17 cellular contexts compared by ENCODE assay signal in genomic region chr1:13950637-13951036, GRCh38.
DNase-seq lines count a peak whose midpoint lies in the region; ATAC-seq, FAIRE-seq and TF ChIP-seq lines count a peak whose summit lies in the region.
"Had no signal": no experiment of that assay in that cellular context is flagged by ENCODE, and none has a peak within 500 bp of the region (broad histone marks: within the 10 kb centered on the region; RNA-seq: fewer than 3 reads in every experiment).

No MANE protein-coding gene starts in this region.

- H3K4me1 ChIP-seq in Panc1 (ENCODE audit: control insufficient read depth, insufficient read depth, low read length), result no peaks in the 10 kb centered on the region
- no peaks in the 10 kb centered on the region for H3K4me1 ChIP-seq in keratinocyte (ENCODE audit: control insufficient read depth, extremely low read depth, insufficient read depth, low read length)
- H3K4me1 ChIP-seq: SJCRH30 had no signal

- no peaks in the 10 kb centered on the region for H3K36me3 ChIP-seq in Panc1 (ENCODE audit: control insufficient read depth, insufficient read depth, low read length)
- no peaks in the 10 kb centered on the region for H3K36me3 ChIP-seq in keratinocyte (ENCODE audit: control insufficient read depth in 2 of 2, extremely low read depth in 1 of 2, insufficient read depth in 2 of 2, low read length in 2 of 2)
- H3K36me3 ChIP-seq: SJCRH30 had no signal

- H3K9me3 ChIP-seq in Panc1 (ENCODE audit: control insufficient read depth, insufficient read depth, low read depth, low read length), result no peaks in the 10 kb centered on the region
- no peaks in the 10 kb centered on the region for H3K9me3 ChIP-seq in keratinocyte (ENCODE audit: control insufficient read depth, low read depth, low read length)
- H3K9me3 ChIP-seq: SJCRH30, testis had no signal

- intact Hi-C loops in Panc1 (cut with micrococcal nuclease; ENCODE audit: unreplicated experiment), result no loop called here

- in situ Hi-C loops in Panc1 (cut with HindIII; ENCODE audit: low pct_unique_long_range_greater_than_20kb, low sequenced_read_pairs), result no loop called here

- no TSS peak for BruUV-seq in Panc1 (replicated peaks; lab: Mats Ljungman, UMichigan)

- peak; percentile 47 for TF ChIP-seq CTCF in C4-2B (conservative IDR thresholded peaks at IDR 0.05)
- peak; percentile 66; the same call in 2 of the 3 replicates for TF ChIP-seq CTCF in GM12872 (IDR thresholded peaks at IDR 0.05; ENCODE audit: insufficient read depth, low read depth, low read length)
- TF ChIP-seq CTCF in Panc1 (IDR thresholded peaks at IDR 0.05), result peak; percentile 31
- peak in 2 of 3 experiments; percentile 23 to 29 for TF ChIP-seq CTCF in keratinocyte (optimal IDR thresholded peaks at IDR 0.05 in 1 of 3, IDR thresholded peaks at IDR 0.05 in 1 of 3, conservative IDR thresholded peaks at IDR 0.05 in 1 of 3; ENCODE audit: extremely low read depth in 1 of 3, insufficient read depth in 2 of 3, low read length in 3 of 3)

- no peaks in the 10 kb centered on the region for H4K20me1 ChIP-seq in keratinocyte (ENCODE audit: control insufficient read depth, extremely low read depth, insufficient read depth, low read length)

- H3K79me2 ChIP-seq in keratinocyte (ENCODE audit: control insufficient read depth, insufficient read depth, low read length), result no peaks in the 10 kb centered on the region

- ATAC-seq in Panc1, result no peak
- ATAC-seq in HG03378 (IDR thresholded peaks at IDR 0.05; ENCODE audit: unreplicated experiment), result no peak
- ATAC-seq: activated CD4-positive, CD25-positive, alpha-beta regulatory T cell treated with anti-CD3 and anti-CD28 coated beads, Interleukin-2, amount 50 U/mL, for 24 hours had no signal

- H3K27me3 ChIP-seq in Panc1 (ENCODE audit: control insufficient read depth, insufficient read depth, low read length), result peaks cover 6% of the 10 kb centered on the region; the same call in 1 of the 2 replicates
- H3K27me3 ChIP-seq in keratinocyte (ENCODE audit: control insufficient read depth, extremely low read depth, insufficient read depth, low read length), result no peaks in the 10 kb centered on the region
- H3K27me3 ChIP-seq: testis had no signal

- FAIRE-seq in keratinocyte (lab: Jason Lieb, UNC), result no peak
- FAIRE-seq: bronchial epithelial cell, endothelial cell of umbilical vein had no signal

- no peaks in the 10 kb centered on the region for H3K9me1 ChIP-seq in keratinocyte (ENCODE audit: control insufficient read depth, extremely low read depth, insufficient read depth, low read length)

- POLR2A ChIA-PET in Panc1 (lab: Charles Lee), result no interaction called here

- H3K4me2 ChIP-seq in keratinocyte (ENCODE audit: control insufficient read depth, extremely low read depth, insufficient read depth, low read depth, low read length), result no peak overlapping the region

- H3K4me3 ChIP-seq in Panc1 (ENCODE audit: low read depth in 2 of 2, low read length in 2 of 2) (no peak overlapping the region), keratinocyte (ENCODE audit: control insufficient read depth in 2 of 3, extremely low read depth in 1 of 3, insufficient read depth in 2 of 3, low read depth in 1 of 3, low read length in 3 of 3) (no peak overlapping the region)
- H3K4me3 ChIP-seq: SJCRH30, testis had no signal

- no peak for DNase-seq in Panc1 (ENCODE audit: low read depth, low spot score)
- DNase-seq in keratinocyte (ENCODE audit: low read depth, low spot score), result no peak
- DNase-seq in HuH-7.5 (ENCODE audit: low spot score), result no peak
- DNase-seq in NOMO-1 treated with DMSO at 0.1 percent for 48 hours (lab: John Stamatoyannopoulos, UW; ENCODE audit: unreplicated experiment), result no peak
- DNase-seq in globus pallidus (ENCODE audit: low spot score), result no peak
- DNase-seq: COR-L47, HFFc6, Kasumi-1, retina, testis had no signal

- CTCF ChIA-PET in Panc1 (lab: Charles Lee), result no interaction called here

- dilution Hi-C loops in keratinocyte (cut with MboI; ENCODE audit: extremely low pct_ligation_motif_present, low sequenced_read_pairs), result no loop called here

- H2AFZ ChIP-seq in keratinocyte (ENCODE audit: control insufficient read depth, low read length), result no peak overlapping the region

- no peak overlapping the region for H3K27ac ChIP-seq in C4-2B
- H3K27ac ChIP-seq in Panc1 (ENCODE audit: low read length), result no peak overlapping the region
- H3K27ac ChIP-seq in keratinocyte (ENCODE audit: control insufficient read depth, insufficient read depth, low read length), result no peak overlapping the region
- H3K27ac ChIP-seq: SJCRH30 had no signal

- H3K9ac ChIP-seq in keratinocyte (ENCODE audit: control insufficient read depth, extremely low read depth, insufficient read depth, low read length), result no peak overlapping the region
